In the genomic region with DNA sequence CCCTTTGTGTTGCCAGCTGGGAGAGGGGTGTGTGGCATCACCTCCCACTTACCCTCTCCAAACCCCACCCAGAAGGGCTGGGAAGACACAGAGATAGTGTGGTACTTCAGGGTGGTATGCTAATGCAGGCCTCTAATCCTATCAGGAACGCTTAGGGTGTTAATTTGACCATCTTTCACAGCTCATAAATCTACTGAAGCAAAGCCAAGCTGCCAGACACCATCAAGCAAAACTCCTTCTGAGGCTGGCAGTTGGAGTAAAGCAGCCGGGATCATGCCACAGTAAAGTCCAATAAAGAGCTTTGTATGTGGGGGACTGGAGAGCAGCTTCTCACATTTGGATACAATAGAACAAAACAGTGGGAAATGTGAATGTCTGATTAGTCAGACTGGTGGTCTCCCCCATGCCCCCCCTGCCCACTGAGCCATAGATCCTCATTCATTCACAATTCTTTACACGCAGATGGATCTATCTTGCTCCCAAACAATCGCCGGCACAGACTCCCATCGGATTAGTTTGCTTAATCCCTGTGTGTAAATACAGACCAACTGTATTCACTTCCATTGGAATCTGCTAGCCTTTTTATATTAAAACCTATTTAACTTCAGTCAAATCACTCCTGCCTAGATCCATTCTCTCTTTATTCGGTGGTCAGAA, we compare ENCODE assay signal across 15 cellular contexts. TPM values are rescaled to one million over a fixed set of nuclear protein-coding genes. Genes with fewer than 3 reads are reported as not detected.
DNase-seq lines count a peak whose midpoint lies in the region; ATAC-seq and TF ChIP-seq lines count a peak whose summit lies in the region.
"Had no signal": no experiment of that assay in that cellular context is flagged by ENCODE, and none has a peak within 500 bp of the region (broad histone marks: within the 10 kb centered on the region; RNA-seq: fewer than 3 reads in every experiment).

No MANE protein-coding gene starts in this region.

- no peak overlapping the region for H3K27ac Mint-ChIP-seq in glutamatergic neuron (ENCODE audit: unreplicated experiment)
- H3K27ac Mint-ChIP-seq: activated CD4-positive, alpha-beta T cell treated with anti-CD3 and anti-CD28 coated beads for 36 hours had no signal

- peak; percentile 41 for DNase-seq in NCI-H146 (lab: John Stamatoyannopoulos, UW)
- no peak for DNase-seq in NCI-H146 treated with DMSO at 0.1 percent for 48 hours (lab: John Stamatoyannopoulos, UW; ENCODE audit: unreplicated experiment)
- DNase-seq in NCI-H82 (lab: John Stamatoyannopoulos, UW), result peak; percentile 93
- no peak for DNase-seq in glutamatergic neuron
- DNase-seq in retina, result peak; percentile 73
- no peak for DNase-seq in NCI-H2029 (lab: John Stamatoyannopoulos, UW)
- DNase-seq in activated gamma-delta T cell (lab: John Stamatoyannopoulos, UW), result no peak
- DNase-seq: activated CD4-positive, alpha-beta T cell treated with anti-CD3 and anti-CD28 coated beads for 36 hours; anterior cingulate cortex; DND-41; Kasumi-1; small intestine; testis had no signal

- H3K27me3 Mint-ChIP-seq in glutamatergic neuron (ENCODE audit: unreplicated experiment), result no peaks in the 10 kb centered on the region
- H3K27me3 Mint-ChIP-seq: activated CD4-positive, alpha-beta T cell treated with anti-CD3 and anti-CD28 coated beads for 36 hours had no signal

- H3K4me3 Mint-ChIP-seq in glutamatergic neuron (ENCODE audit: unreplicated experiment), result peak overlapping the region; percentile 11
- H3K4me3 Mint-ChIP-seq: activated CD4-positive, alpha-beta T cell treated with anti-CD3 and anti-CD28 coated beads for 36 hours had no signal

- peaks cover 34% of the 10 kb centered on the region for H3K4me1 Mint-ChIP-seq in glutamatergic neuron (ENCODE audit: low read depth, unreplicated experiment)
- H3K4me1 Mint-ChIP-seq: activated CD4-positive, alpha-beta T cell treated with anti-CD3 and anti-CD28 coated beads for 36 hours had no signal

- H3K36me3 Mint-ChIP-seq in glutamatergic neuron (ENCODE audit: unreplicated experiment), result no peaks in the 10 kb centered on the region

- no peak for TF ChIP-seq CTCF in glutamatergic neuron (IDR thresholded peaks at IDR 0.05; ENCODE audit: partially characterized antibody, unreplicated experiment)

- H3K9me3 Mint-ChIP-seq in glutamatergic neuron (ENCODE audit: unreplicated experiment), result peaks cover 3% of the 10 kb centered on the region

- ATAC-seq in activated CD4-positive, CD25-positive, alpha-beta regulatory T cell treated with anti-CD3 and anti-CD28 coated beads, Interleukin-2, amount 50 U/mL, for 24 hours, result no peak
- ATAC-seq: activated CD4-positive, alpha-beta T cell treated with anti-CD3 and anti-CD28 coated beads for 36 hours; left lobe of liver had no signal

RNA-seq across cellular contexts. Expression of a gene that starts 29.6 kb away (rescaled TPM):
- total RNA-seq in glutamatergic neuron (ENCODE audit: unreplicated experiment), result 7.5 TPM

RNA-seq across cellular contexts. Expression of a gene that starts 43.9 kb away (rescaled TPM):
- total RNA-seq in glutamatergic neuron (ENCODE audit: unreplicated experiment), result 42.2 TPM

Comparison
In these comparisons a context has a peak if more than half of its experiments do, and no peak if none do; other contexts are left out.
1. DNase-seq: peak in NCI-H146 (single experiment), NCI-H82 (single experiment) and retina (single experiment); none in NCI-H146 treated with DMSO at 0.1 percent for 48 hours (single experiment), glutamatergic neuron (single experiment), NCI-H2029 (single experiment) and activated gamma-delta T cell (single experiment).